Comparison of ENCODE assay signal across 1 cellular context in genomic region chr20:2692886-2693285, GRCh38.
TF ChIP-seq lines count a peak whose summit lies in the region.

No MANE protein-coding gene starts in this region.

TF ChIP-seq in WTC11, 78 proteins besides CTCF, POLR2A, EP300 and RAD21:
- TF ChIP-seq JUN (CRISPR knock-in tag; IDR thresholded peaks at IDR 0.05) (no peak), MLX (CRISPR knock-in tag; IDR thresholded peaks at IDR 0.05) (no peak)
